22 cellular contexts compared by ENCODE assay signal in the genomic region with DNA sequence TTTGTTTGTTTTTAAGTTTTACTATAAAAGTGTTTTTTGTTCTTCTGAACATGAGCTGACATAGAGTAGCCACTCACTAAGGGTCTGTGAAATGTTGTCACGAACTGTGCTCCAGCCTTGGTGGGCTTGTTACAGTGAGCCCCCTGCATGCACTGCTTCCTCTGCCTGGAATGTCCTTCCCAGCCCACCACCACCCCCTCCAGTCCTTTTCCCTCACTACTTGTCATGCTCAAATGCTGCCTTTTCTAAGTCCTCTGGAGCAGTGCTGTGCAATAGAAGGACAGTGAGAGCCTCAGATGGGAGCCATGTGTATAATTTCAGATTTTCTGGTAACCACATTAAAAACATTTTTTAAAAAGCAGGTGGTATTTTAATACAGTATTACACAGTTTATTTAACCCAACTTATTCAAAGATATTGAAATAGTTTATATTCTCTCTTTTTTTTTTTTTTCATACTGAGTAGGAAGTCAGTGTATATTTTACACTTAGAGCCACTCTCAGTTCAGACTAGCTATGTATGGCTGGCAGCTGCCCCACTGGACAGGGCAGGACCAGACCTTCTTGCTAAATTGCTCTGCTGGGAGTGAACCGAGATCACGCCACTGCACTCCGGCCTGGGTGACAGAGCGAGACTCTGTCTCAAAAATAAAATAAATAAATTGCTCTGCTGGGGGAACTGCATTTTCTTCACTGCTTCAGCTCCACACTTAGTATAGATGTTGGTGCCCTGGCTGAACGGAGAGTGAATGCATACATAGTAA. TPM values are rescaled to one million over a fixed set of nuclear protein-coding genes. Genes with fewer than 3 reads are reported as not detected.
A peak's percentile ranks its signal among the peaks of the same experiment; 100 is the strongest.
DNase-seq lines count a peak whose midpoint lies in the region; ATAC-seq, FAIRE-seq and TF ChIP-seq lines count a peak whose summit lies in the region.
"Had no signal": no experiment of that assay in that cellular context is flagged by ENCODE, and none has a peak within 500 bp of the region (broad histone marks: within the 10 kb centered on the region; RNA-seq: fewer than 3 reads in every experiment).

No MANE protein-coding gene starts in this region.

- no peaks in the 10 kb centered on the region for H3K27me3 Mint-ChIP-seq in stimulated activated naive CD8-positive, alpha-beta T cell treated with anti-CD3 and anti-CD28 coated beads, Interleukin-15, amount 100 ng/mL, for 72 hours
- no peaks in the 10 kb centered on the region for H3K27me3 Mint-ChIP-seq in endodermal cell (ENCODE audit: insufficient read depth)
- no peaks in the 10 kb centered on the region for H3K27me3 Mint-ChIP-seq in nephron progenitor cell (ENCODE audit: low read depth, poor library complexity)

- DNase-seq in stimulated activated naive CD8-positive, alpha-beta T cell treated with anti-CD3 and anti-CD28 coated beads, Interleukin-15, amount 100 ng/mL, for 72 hours: no peak
- DNase-seq in stimulated activated naive CD8-positive, alpha-beta T cell treated with anti-CD3 and anti-CD28 coated beads, Interleukin-15, Interleukin-2, amounts not matched to agents 100 U/mL and 50 U/mL, for 24 hours: no peak
- DNase-seq in endodermal cell (no peak), nephron progenitor cell (peak; percentile 22), HPDE6-E6E7 (ENCODE audit: extremely low spot score) (no peak), pancreas (no peak), esophagus squamous epithelium (lab: John Stamatoyannopoulos, UW) (no peak)
- DNase-seq: DMS 273 treated with DMSO at 0.1 percent for 48 hours; GF-D8; MV-4-11; NCI-H1417; NCI-H1930; NCI-H2171; NCI-H446; NCI-H69; NK-92 treated with Interleukin-12 subunit alpha and Interleukin-12 subunit beta, amount 100 ng/mL, for 24 hours; SIG-M5 had no signal

- H3K27me3 ChIP-seq in endodermal cell (ENCODE audit: control insufficient read depth, insufficient read depth, low read length, poor library complexity, severe bottlenecking): no peaks in the 10 kb centered on the region
- H3K27me3 ChIP-seq in pancreas: no peaks in the 10 kb centered on the region
- no peaks in the 10 kb centered on the region for H3K27me3 ChIP-seq in esophagus squamous epithelium

- H3K36me3 Mint-ChIP-seq in endodermal cell (ENCODE audit: low read depth) (peaks cover 41% of the 10 kb centered on the region), nephron progenitor cell (ENCODE audit: low read depth) (peaks cover 68% of the 10 kb centered on the region)

- H3K36me3 ChIP-seq in endodermal cell (ENCODE audit: control insufficient read depth, insufficient read depth, low read length) (peaks cover 17% of the 10 kb centered on the region), pancreas (no peaks in the 10 kb centered on the region), esophagus squamous epithelium (peaks cover 0 to 58% (median 4%) of the 10 kb centered on the region in 3 donors)

- intact Hi-C loops in pancreas (cut with DNase I) (no loop called here), esophagus squamous epithelium (cut with DNase I) (no loop called here)

- H3K4me3 Mint-ChIP-seq in stimulated activated naive CD8-positive, alpha-beta T cell treated with anti-CD3 and anti-CD28 coated beads, Interleukin-15, amount 100 ng/mL, for 72 hours: no peak overlapping the region
- H3K4me3 Mint-ChIP-seq in endodermal cell: no peak overlapping the region
- H3K4me3 Mint-ChIP-seq in nephron progenitor cell: no peak overlapping the region

- no peak overlapping the region for H3K9ac ChIP-seq in endodermal cell (ENCODE audit: extremely low read depth, low read length, poor library complexity, severe bottlenecking)

- H3K4me1 ChIP-seq in endodermal cell (ENCODE audit: control insufficient read depth, insufficient read depth, low read length): peaks cover 17% of the 10 kb centered on the region
- peaks cover 12 to 24% (median 18%) of the 10 kb centered on the region in 3 donors for H3K4me1 ChIP-seq in pancreas
- peaks cover 0 to 3% (median 0%) of the 10 kb centered on the region in 3 donors for H3K4me1 ChIP-seq in esophagus squamous epithelium

- H3K9me3 ChIP-seq in endodermal cell (ENCODE audit: control insufficient read depth, low read length) (peaks cover 9% of the 10 kb centered on the region), pancreas (no peaks in the 10 kb centered on the region), esophagus squamous epithelium (no peaks in the 10 kb centered on the region)

- peak overlapping the region; percentile 41 to 67 for H3K27ac Mint-ChIP-seq in stimulated activated naive CD8-positive, alpha-beta T cell treated with anti-CD3 and anti-CD28 coated beads, Interleukin-15, amount 100 ng/mL, for 72 hours
- H3K27ac Mint-ChIP-seq in endodermal cell (peak overlapping the region; percentile 64), nephron progenitor cell (peak overlapping the region; percentile 64)

- TF ChIP-seq CTCF in endodermal cell (conservative IDR thresholded peaks at IDR 0.05) (peak; percentile 39), nephron progenitor cell (IDR thresholded peaks at IDR 0.05) (no peak), pancreas (IDR thresholded peaks at IDR 0.05) (no peak), esophagus squamous epithelium (IDR thresholded peaks at IDR 0.05) (no peak)

- WGBS in endodermal cell (ENCODE audit: insufficient coverage in 1 of 2, insufficient read length in 1 of 2), 2 experiments: 88 to 92% methylated on average over 4 to 6 of the region's 6 CpGs
- WGBS in pancreas, 2 donors: 97 to 98% methylated on average over 6 of the region's 6 CpGs
- WGBS in esophagus squamous epithelium, 2 donors: 85 to 86% methylated on average over 2 to 6 of the region's 6 CpGs

- FAIRE-seq in pancreas (lab: Jason Lieb, UNC): no peak
- FAIRE-seq: GM12892, H1, HTR-8/SVneo had no signal

- H3K4me3 ChIP-seq in endodermal cell (ENCODE audit: low read length): no peak overlapping the region
- no peak overlapping the region for H3K4me3 ChIP-seq in pancreas
- H3K4me3 ChIP-seq in esophagus squamous epithelium: no peak overlapping the region

- ATAC-seq in stimulated activated naive CD8-positive, alpha-beta T cell treated with anti-CD3 and anti-CD28 coated beads, Interleukin-15, amount 100 ng/mL, for 72 hours: no peak
- no peak for ATAC-seq in stimulated activated naive CD8-positive, alpha-beta T cell treated with anti-CD3 and anti-CD28 coated beads, Interleukin-15, Interleukin-2, amounts not matched to agents 100 U/mL and 50 U/mL, for 24 hours
- ATAC-seq in pancreas: no peak

- no peak overlapping the region for H3K27ac ChIP-seq in endodermal cell (ENCODE audit: low read depth, low read length)
- no peak overlapping the region for H3K27ac ChIP-seq in pancreas
- peak overlapping the region in 1 of 4 donors; percentile 36 for H3K27ac ChIP-seq in esophagus squamous epithelium
- H3K27ac ChIP-seq: C4-2B had no signal

- H3K4me1 Mint-ChIP-seq in stimulated activated naive CD8-positive, alpha-beta T cell treated with anti-CD3 and anti-CD28 coated beads, Interleukin-15, amount 100 ng/mL, for 72 hours: peaks cover 6% of the 10 kb centered on the region
- H3K4me1 Mint-ChIP-seq in endodermal cell (peaks cover 12% of the 10 kb centered on the region), nephron progenitor cell (peaks cover 36% of the 10 kb centered on the region)

- no peaks in the 10 kb centered on the region for H3K9me3 Mint-ChIP-seq in stimulated activated naive CD8-positive, alpha-beta T cell treated with anti-CD3 and anti-CD28 coated beads, Interleukin-15, amount 100 ng/mL, for 72 hours
- peaks cover 14% of the 10 kb centered on the region for H3K9me3 Mint-ChIP-seq in endodermal cell
- peaks cover 4% of the 10 kb centered on the region for H3K9me3 Mint-ChIP-seq in nephron progenitor cell

- TF ChIP-seq POLR2A in esophagus squamous epithelium (IDR thresholded peaks at IDR 0.05): no peak

RNA-seq across cellular contexts. Expression of gene MKRN2OS, which starts 26.9 kb away (rescaled TPM):
- total RNA-seq in endodermal cell (under 1 TPM in 1 of 2 donors, not detected in 1; 0.84 TPM), pancreas (1 to 10 TPM; 1.5 to 3.9 (median 2.4) TPM), esophagus squamous epithelium (1 to 10 TPM in 3 of 4 donors, under 1 TPM in 1; 0.97 to 7.6 (median 2.5) TPM)
- not detected for polyA plus RNA-seq in endodermal cell (2013, experiment 1 of 2)
- not detected for polyA plus RNA-seq in endodermal cell (2013, experiment 2 of 2)
- polyA plus RNA-seq in pancreas: 1 to 10 TPM; 1.9 to 3.2 TPM
- total RNA-seq: OCI-LY7 had no signal

RNA-seq across cellular contexts. Expression of gene TSEN2, which starts 34.2 kb away (rescaled TPM):
- total RNA-seq in endodermal cell: 10 to 100 TPM; 16.6 to 18.2 TPM
- polyA plus RNA-seq in endodermal cell (2013, experiment 1 of 2): 20.4 TPM
- 21.9 TPM for polyA plus RNA-seq in endodermal cell (2013, experiment 2 of 2)
- total RNA-seq in pancreas: 10 to 100 TPM in 2 of 6 donors, 1 to 10 TPM in 4; 8.7 to 12.8 (median 9.1) TPM
- polyA plus RNA-seq in pancreas: 10 to 100 TPM; 15.3 to 17.0 TPM
- 10 to 100 TPM; 13.6 to 29.6 (median 14.3) TPM for total RNA-seq in esophagus squamous epithelium

RNA-seq across cellular contexts. Expression of gene MKRN2, which starts 38.4 kb away (rescaled TPM):
- total RNA-seq in endodermal cell (10 to 100 TPM; 18.8 to 23.3 TPM), pancreas (10 to 100 TPM; 11.8 to 17.0 (median 13.9) TPM), esophagus squamous epithelium (10 to 100 TPM; 14.6 to 28.4 (median 19.4) TPM)
- 36.3 TPM for polyA plus RNA-seq in endodermal cell (2013, experiment 1 of 2)
- 32.6 TPM for polyA plus RNA-seq in endodermal cell (2013, experiment 2 of 2)
- polyA plus RNA-seq in pancreas: 10 to 100 TPM in 1 of 2 donors, 1 to 10 TPM in 1; 8.5 to 11.8 TPM
